Comparison of ENCODE assay signal across 14 cellular contexts in the genomic region with DNA sequence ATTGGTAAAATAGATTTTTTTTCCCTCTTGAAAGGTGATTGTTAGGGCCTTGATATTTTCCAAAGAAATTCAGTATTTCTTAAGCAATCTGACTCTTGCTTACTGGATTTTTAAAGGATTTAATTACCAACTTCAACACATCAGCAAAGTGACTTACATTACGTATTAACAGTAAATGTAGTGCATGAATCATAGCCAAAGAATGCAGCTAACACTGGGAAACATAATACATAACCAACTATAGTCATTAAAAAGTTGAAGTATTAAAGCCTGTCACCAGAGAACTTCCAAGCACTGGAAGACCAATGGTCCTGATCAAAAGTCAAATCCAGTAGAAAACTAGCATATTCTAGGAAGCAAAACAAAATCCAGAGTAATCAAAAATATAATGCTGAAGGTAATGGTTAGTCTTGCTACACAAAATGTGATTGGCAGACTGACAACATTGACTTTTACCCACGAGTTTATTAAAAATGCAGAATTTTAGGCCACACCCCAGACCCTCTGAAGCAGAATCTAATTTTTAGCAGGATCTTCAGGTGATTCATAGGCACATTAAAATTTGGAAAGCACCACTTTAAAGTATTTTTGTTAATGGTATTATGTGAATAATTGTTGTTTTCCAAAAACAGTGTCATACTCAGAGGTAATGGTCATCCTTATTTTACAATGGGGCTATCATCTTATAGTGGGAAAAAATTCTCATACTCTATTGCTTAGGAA. TPM values are rescaled to one million over a fixed set of nuclear protein-coding genes. Genes with fewer than 3 reads are reported as not detected.
DNase-seq lines count a peak whose midpoint lies in the region; ATAC-seq and TF ChIP-seq lines count a peak whose summit lies in the region.
"Had no signal": no experiment of that assay in that cellular context is flagged by ENCODE, and none has a peak within 500 bp of the region (broad histone marks: within the 10 kb centered on the region; RNA-seq: fewer than 3 reads in every experiment).

No MANE protein-coding gene starts in this region.

- H3K4me1 ChIP-seq in heart left ventricle, result peaks cover 0 to 9% (median 0%) of the 10 kb centered on the region in 12 donors
- no peaks in the 10 kb centered on the region for H3K4me1 ChIP-seq in CD4-positive, alpha-beta memory T cell (ENCODE audit: insufficient read depth, low read length)

- POLR2A ChIA-PET in CD4-positive, alpha-beta memory T cell (lab: Charles Lee; ENCODE audit: partially characterized antibody), result no interaction called here

- DNase-seq in AG20443 (ENCODE audit: low spot score), result peak; percentile 58
- peak; percentile 57 for DNase-seq in NCI-H226
- peak; percentile 72 for DNase-seq in epithelial cell of esophagus (ENCODE audit: low read depth)
- no peak for DNase-seq in heart left ventricle
- DNase-seq in Right ventricle myocardium superior, result no peak
- DNase-seq in CD4-positive, alpha-beta memory T cell, result no peak
- DNase-seq: COR-L47, naive B cell, NCI-H2029 had no signal

- intact Hi-C loops in heart left ventricle (cut with DNase I), result no loop called here
- intact Hi-C loops in Right ventricle myocardium superior (cut with DNase I), result no loop called here
- intact Hi-C loops in CD4-positive, alpha-beta memory T cell (cut with micrococcal nuclease), result no loop called here

- H3K36me3 Mint-ChIP-seq in nephron (ENCODE audit: low read depth), result no peaks in the 10 kb centered on the region
- no peaks in the 10 kb centered on the region for H3K36me3 Mint-ChIP-seq in CD4-positive, alpha-beta memory T cell
- H3K36me3 Mint-ChIP-seq: naive B cell had no signal

- ATAC-seq in heart left ventricle, result no peak
- no peak for ATAC-seq in Right ventricle myocardium superior (ENCODE audit: poor library complexity)
- ATAC-seq in GM21447 (IDR thresholded peaks at IDR 0.05; ENCODE audit: unreplicated experiment), result no peak
- ATAC-seq: activated CD4-positive, CD25-positive, alpha-beta regulatory T cell treated with anti-CD3 and anti-CD28 coated beads, Interleukin-2, amount 50 U/mL, for 24 hours; activated T-helper 17 cell treated with anti-CD3 and anti-CD28 coated beads, Interleukin-2, amount 50 U/mL, for 72 hours had no signal

- H3K4me1 Mint-ChIP-seq in nephron, result peaks cover 5% of the 10 kb centered on the region
- H3K4me1 Mint-ChIP-seq in CD4-positive, alpha-beta memory T cell, result no peaks in the 10 kb centered on the region
- H3K4me1 Mint-ChIP-seq: activated T-helper 17 cell treated with anti-CD3 and anti-CD28 coated beads, Interleukin-2, amount 50 U/mL, for 72 hours; naive B cell had no signal

- CTCF ChIA-PET in CD4-positive, alpha-beta memory T cell (lab: Charles Lee; ENCODE audit: partially characterized antibody), result interaction anchor here (1.0 kb wide), 1 partner anchor 284 kb away, joined by 3 read pairs; no protein-coding TSS in a partner anchor

- WGBS in heart left ventricle, 4 donors, result 56 to 66% (median 63%) methylated on average over 2 of the region's 2 CpGs

- H3K4me3 Mint-ChIP-seq in nephron, result no peak overlapping the region
- H3K4me3 Mint-ChIP-seq in CD4-positive, alpha-beta memory T cell, result no peak overlapping the region
- H3K4me3 Mint-ChIP-seq: activated T-helper 17 cell treated with anti-CD3 and anti-CD28 coated beads, Interleukin-2, amount 50 U/mL, for 72 hours; naive B cell had no signal

- TF ChIP-seq CTCF in epithelial cell of esophagus (IDR thresholded peaks at IDR 0.05; ENCODE audit: insufficient read depth, low read depth, low read length, missing control alignments), result no peak
- no peak for TF ChIP-seq CTCF in nephron (IDR thresholded peaks at IDR 0.05; ENCODE audit: unreplicated experiment in 3 of 3)
- no peak for TF ChIP-seq CTCF in heart left ventricle (IDR thresholded peaks at IDR 0.05)

- H3K27ac ChIP-seq in heart left ventricle, result peak overlapping the region in 1 of 12 donors; percentile 53
- no peak overlapping the region for H3K27ac ChIP-seq in CD4-positive, alpha-beta memory T cell (ENCODE audit: low read depth, low read length)
- H3K27ac ChIP-seq: coronary artery had no signal

- peak overlapping the region; percentile 86 to 92 (median 90) for H3K27ac Mint-ChIP-seq in nephron
- no peak overlapping the region for H3K27ac Mint-ChIP-seq in CD4-positive, alpha-beta memory T cell
- H3K27ac Mint-ChIP-seq: activated T-helper 17 cell treated with anti-CD3 and anti-CD28 coated beads, Interleukin-2, amount 50 U/mL, for 72 hours; naive B cell had no signal

- H3K9me3 Mint-ChIP-seq in nephron, result no peaks in the 10 kb centered on the region
- peaks cover 0 to 2% (median 0%) of the 10 kb centered on the region in 8 donors for H3K9me3 Mint-ChIP-seq in CD4-positive, alpha-beta memory T cell
- H3K9me3 Mint-ChIP-seq: activated T-helper 17 cell treated with anti-CD3 and anti-CD28 coated beads, Interleukin-2, amount 50 U/mL, for 72 hours had no signal

- H3K4me3 ChIP-seq in epithelial cell of esophagus (ENCODE audit: low read length) (no peak overlapping the region), heart left ventricle (no peak overlapping the region)
- H3K4me3 ChIP-seq in CD4-positive, alpha-beta memory T cell (ENCODE audit: low read length in 2 of 2), result no peak overlapping the region
- H3K4me3 ChIP-seq: coronary artery had no signal

- H3K9me3 ChIP-seq in heart left ventricle, result no peaks in the 10 kb centered on the region
- no peaks in the 10 kb centered on the region for H3K9me3 ChIP-seq in CD4-positive, alpha-beta memory T cell (ENCODE audit: control insufficient read depth in 1 of 2, low read length in 2 of 2)

- H3K36me3 ChIP-seq in heart left ventricle, result no peaks in the 10 kb centered on the region
- H3K36me3 ChIP-seq in CD4-positive, alpha-beta memory T cell (ENCODE audit: insufficient read depth, low read length), result no peaks in the 10 kb centered on the region

- no peaks in the 10 kb centered on the region for H3K27me3 ChIP-seq in heart left ventricle
- H3K27me3 ChIP-seq in CD4-positive, alpha-beta memory T cell (ENCODE audit: insufficient read depth, low read length), result no peaks in the 10 kb centered on the region

- H3K27me3 Mint-ChIP-seq in nephron (ENCODE audit: low read depth), result peaks cover 7% of the 10 kb centered on the region
- peaks cover 8 to 9% of the 10 kb centered on the region in 2 donors for H3K27me3 Mint-ChIP-seq in CD4-positive, alpha-beta memory T cell
- H3K27me3 Mint-ChIP-seq: naive B cell had no signal

- no peak for TF ChIP-seq POLR2A in heart left ventricle (IDR thresholded peaks at IDR 0.05)

RNA-seq across cellular contexts. Expression of a gene that starts 31.8 kb away (rescaled TPM):
- 100 to 1,000 TPM in 5 of 9 donors, 10 to 100 TPM in 4; 50.3 to 149 (median 113) TPM for total RNA-seq in heart left ventricle
- 10 to 100 TPM; 35.2 to 38.9 TPM for polyA plus RNA-seq in heart left ventricle
- total RNA-seq in Right ventricle myocardium superior, result 104 TPM
- total RNA-seq in CD4-positive, alpha-beta memory T cell, result not detected
- polyA plus RNA-seq in CD4-positive, alpha-beta memory T cell, result under 1 TPM in 1 of 2 donors, not detected in 1; 0.06 TPM

Comparison
In these comparisons a context has a peak if more than half of its experiments do, and no peak if none do; other contexts are left out.
1. DNase-seq: peak in AG20443 (single experiment), NCI-H226 (single experiment) and epithelial cell of esophagus (single experiment); none in heart left ventricle (0 of 5), Right ventricle myocardium superior (single experiment) and CD4-positive, alpha-beta memory T cell (0 of 5).
2. H3K27ac Mint-ChIP-seq: peak in nephron (3 of 3); none in CD4-positive, alpha-beta memory T cell (0 of 7).
3. RNA of a gene that starts 31.8 kb away (total RNA-seq): 50.3 to 149 TPM in heart left ventricle and 104 TPM in Right ventricle myocardium superior (single experiment); not detected in CD4-positive, alpha-beta memory T cell; every median in the first group is over 10 times any median in the second.